Comparison of ENCODE assay signal across 8 cellular contexts in the genomic region with DNA sequence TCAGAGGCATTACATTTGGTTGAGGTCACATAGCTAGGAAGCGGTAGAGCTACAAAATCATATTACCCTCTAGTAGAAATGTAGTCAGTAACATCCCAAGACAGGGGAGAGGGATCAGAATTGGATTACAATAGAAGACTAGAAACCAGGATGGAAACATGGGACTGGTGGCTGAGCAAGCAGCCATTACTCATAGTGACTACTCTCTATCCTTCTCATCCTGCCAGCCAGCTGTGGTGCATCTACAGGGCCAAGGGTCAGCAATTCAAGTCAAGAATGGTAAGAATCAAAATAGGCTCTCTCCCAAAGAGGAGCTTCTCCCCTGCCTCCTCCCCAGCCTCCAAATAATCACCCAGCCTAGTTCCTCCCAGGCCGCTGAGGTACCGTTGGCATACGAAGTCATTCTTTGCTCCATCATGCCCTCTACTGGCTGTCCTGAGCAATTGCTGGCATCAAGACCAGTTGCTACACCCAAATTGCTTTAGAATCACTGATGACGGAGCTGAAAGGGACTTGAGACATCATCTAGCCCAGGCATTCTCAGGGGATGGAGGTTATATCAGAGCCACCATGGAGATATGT. TPM values are rescaled to one million over a fixed set of nuclear protein-coding genes. Genes with fewer than 3 reads are reported as not detected.
DNase-seq lines count a peak whose midpoint lies in the region; ATAC-seq and TF ChIP-seq lines count a peak whose summit lies in the region.

No MANE protein-coding gene starts in this region.

- TF ChIP-seq POLR2A in lower leg skin (IDR thresholded peaks at IDR 0.05), result no peak

- ATAC-seq in GM21526 (IDR thresholded peaks at IDR 0.05; ENCODE audit: low FRiP score, unreplicated experiment), result peak; percentile 80

- in situ Hi-C loops in T47D (cut with HindIII; ENCODE audit: low pct_unique_long_range_greater_than_20kb, low sequenced_read_pairs), result no loop called here

- H3K4me3 ChIP-seq in lower leg skin (ENCODE audit: low read depth, poor library complexity, severe bottlenecking), result no peak overlapping the region

- peak; percentile 58 for DNase-seq in EH (ENCODE audit: low read depth)
- DNase-seq in Kasumi-1 (lab: John Stamatoyannopoulos, UW), result peak; percentile 50 to 62
- DNase-seq in SK-N-DZ (ENCODE audit: low spot score), result peak; percentile 38
- DNase-seq in T47D (ENCODE audit: low read depth in 1 of 2, low spot score in 1 of 2), result peak; percentile 14 to 50
- DNase-seq in islet precursor cell, result peak; percentile 65
- peak; percentile 4 for DNase-seq in stimulated activated CD8-positive, alpha-beta memory T cell treated with anti-CD3 and anti-CD28 coated beads, Interleukin-12 subunit alpha, Interleukin-12 subunit beta, amount 100 ng/mL, for 1 hour (ENCODE audit: low read depth)
- no peak for DNase-seq in lower leg skin (ENCODE audit: low spot score in 2 of 2)

- no peak for TF ChIP-seq CTCF in lower leg skin (IDR thresholded peaks at IDR 0.05)

- intact Hi-C loops in lower leg skin (cut with DNase I; ENCODE audit: low total_unique reads), result no loop called here

- 19 to 33% methylated on average over 5 of the region's 5 CpGs for WGBS in lower leg skin, 2 donors

RNA-seq across cellular contexts. Expression of a gene that starts 19.4 kb away (rescaled TPM):
- not detected in 2 replicates for polyA plus RNA-seq in SK-N-DZ (2014; cell fraction: cytosol; rRNA removed)
- polyA plus RNA-seq in SK-N-DZ (2014; cell fraction: nucleus; rRNA removed), result not detected in 2 replicates
- 10 to 100 TPM in 2 of 4 donors, 1 to 10 TPM in 1, under 1 TPM in 1; 0.88 to 10.8 (median 6.3) TPM for total RNA-seq in lower leg skin

RNA-seq across cellular contexts. Expression of a gene that starts 31.9 kb away (rescaled TPM):
- not detected in 2 replicates for polyA plus RNA-seq in SK-N-DZ (2014; cell fraction: cytosol; rRNA removed)
- not detected in 2 replicates for polyA plus RNA-seq in SK-N-DZ (2014; cell fraction: nucleus; rRNA removed)
- not detected for total RNA-seq in lower leg skin

Comparison
In these comparisons a context has a peak if more than half of its experiments do, and no peak if none do; other contexts are left out.
1. DNase-seq: peak in EH (single experiment), Kasumi-1 (2 of 2), SK-N-DZ (single experiment), T47D (2 of 2), islet precursor cell (single experiment) and stimulated activated CD8-positive, alpha-beta memory T cell treated with anti-CD3 and anti-CD28 coated beads, Interleukin-12 subunit alpha, Interleukin-12 subunit beta, amount 100 ng/mL, for 1 hour (single experiment); none in lower leg skin (0 of 2).